In the genomic region with DNA sequence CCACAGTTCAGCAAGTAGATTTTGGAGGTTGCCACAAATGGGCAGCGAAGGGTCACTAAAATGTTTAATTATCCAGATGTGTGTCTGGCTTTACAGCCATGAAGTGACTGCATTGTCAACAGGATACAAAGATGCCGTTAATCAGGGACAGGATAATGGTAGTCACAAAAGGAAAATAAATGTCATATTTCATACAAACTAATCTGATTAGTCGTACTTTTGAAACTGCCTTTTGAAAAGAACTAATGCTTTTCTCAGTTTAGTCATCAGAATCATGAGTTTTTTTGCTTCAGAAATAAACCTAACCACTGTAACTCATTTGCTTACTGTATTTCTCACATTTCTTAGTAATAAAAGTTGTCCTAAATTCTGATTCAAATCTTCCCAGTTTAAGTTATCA, we compare ENCODE assay signal across 26 cellular contexts. TPM values are rescaled to one million over a fixed set of nuclear protein-coding genes. Genes with fewer than 3 reads are reported as not detected.
DNase-seq lines count a peak whose midpoint lies in the region; ATAC-seq and TF ChIP-seq lines count a peak whose summit lies in the region.
"Had no signal": no experiment of that assay in that cellular context is flagged by ENCODE, and none has a peak within 500 bp of the region (broad histone marks: within the 10 kb centered on the region; RNA-seq: fewer than 3 reads in every experiment).

No MANE protein-coding gene starts in this region.

- H3K36me3 Mint-ChIP-seq in activated T-cell treated with anti-CD3 and anti-CD28 coated beads, Interleukin-2, amount 50 U/mL, for 4 hours (ENCODE audit: insufficient read depth) = no peaks in the 10 kb centered on the region
- H3K36me3 Mint-ChIP-seq in stimulated activated memory B cell treated with anti-CD40 and anti-IgM and Interleukin-4, amounts not matched to agents 10 μg/mL and 1 μg/mL and 100 μg/mL, for 72 hours = peaks cover 68% of the 10 kb centered on the region
- H3K36me3 Mint-ChIP-seq: activated naive CD4-positive, alpha-beta T cell treated with anti-CD3 and anti-CD28 coated beads, Interleukin-2, amount 10 ng/mL, durations not matched to agents 7 days and 5 days; type B pancreatic cell had no signal

- H3K36me3 ChIP-seq in SJCRH30 = no peaks in the 10 kb centered on the region
- no peaks in the 10 kb centered on the region for H3K36me3 ChIP-seq in WERI-Rb-1
- H3K36me3 ChIP-seq: ascending aorta, Peyer's patch, SJSA1, spleen had no signal

- peak overlapping the region; percentile 29 for H3K27ac ChIP-seq in SJCRH30
- no peak overlapping the region for H3K27ac ChIP-seq in WERI-Rb-1
- H3K27ac ChIP-seq: ascending aorta, Peyer's patch, SJSA1, spleen had no signal

- peak; percentile 35 to 56 for ATAC-seq in activated T-cell treated with anti-CD3 and anti-CD28 coated beads, Interleukin-2, amount 50 U/mL, for 4 hours
- peak; percentile 35 for ATAC-seq in HG02870 (IDR thresholded peaks at IDR 0.05; ENCODE audit: unreplicated experiment)
- ATAC-seq in stimulated activated memory B cell treated with anti-CD40 and anti-IgM and Interleukin-4, amounts not matched to agents 10 μg/mL and 1 μg/mL and 100 μg/mL, for 72 hours = no peak
- ATAC-seq: left cardiac atrium had no signal

- H3K4me3 ChIP-seq in SJCRH30 = no peak overlapping the region
- H3K4me3 ChIP-seq in WERI-Rb-1 (ENCODE audit: low read depth, low read length) = no peak overlapping the region
- H3K4me3 ChIP-seq: ascending aorta, Peyer's patch, SJSA1, spleen had no signal

- peaks cover 9% of the 10 kb centered on the region for H3K4me1 ChIP-seq in SJCRH30
- H3K4me1 ChIP-seq: ascending aorta, Peyer's patch, spleen had no signal

- peaks cover 32% of the 10 kb centered on the region for H3K27me3 Mint-ChIP-seq in activated T-cell treated with anti-CD3 and anti-CD28 coated beads, Interleukin-2, amount 50 U/mL, for 4 hours (ENCODE audit: low read depth)
- H3K27me3 Mint-ChIP-seq in stimulated activated memory B cell treated with anti-CD40 and anti-IgM and Interleukin-4, amounts not matched to agents 10 μg/mL and 1 μg/mL and 100 μg/mL, for 72 hours = no peaks in the 10 kb centered on the region
- H3K27me3 Mint-ChIP-seq: type B pancreatic cell had no signal

- no peaks in the 10 kb centered on the region for H3K27me3 ChIP-seq in SJCRH30
- H3K27me3 ChIP-seq in WERI-Rb-1 (ENCODE audit: insufficient read depth, low read depth, severe bottlenecking) = no peaks in the 10 kb centered on the region
- H3K27me3 ChIP-seq: ascending aorta, Peyer's patch, SJSA1, spleen had no signal

- no peaks in the 10 kb centered on the region for H3K9me3 ChIP-seq in SJCRH30 (replicated peaks)
- no peaks in the 10 kb centered on the region for H3K9me3 ChIP-seq in WERI-Rb-1 (ENCODE audit: severe bottlenecking)
- H3K9me3 ChIP-seq: ascending aorta, Peyer's patch, SJSA1 had no signal

- peaks cover 6% of the 10 kb centered on the region for H3K4me1 Mint-ChIP-seq in activated T-cell treated with anti-CD3 and anti-CD28 coated beads, Interleukin-2, amount 50 U/mL, for 4 hours (ENCODE audit: low read depth)
- peaks cover 58% of the 10 kb centered on the region for H3K4me1 Mint-ChIP-seq in stimulated activated memory B cell treated with anti-CD40 and anti-IgM and Interleukin-4, amounts not matched to agents 10 μg/mL and 1 μg/mL and 100 μg/mL, for 72 hours
- H3K4me1 Mint-ChIP-seq: activated naive CD4-positive, alpha-beta T cell treated with anti-CD3 and anti-CD28 coated beads, Interleukin-2, amount 10 ng/mL, durations not matched to agents 7 days and 5 days had no signal

- H3K4me3 Mint-ChIP-seq in activated T-cell treated with anti-CD3 and anti-CD28 coated beads, Interleukin-2, amount 50 U/mL, for 4 hours = no peak overlapping the region
- no peak overlapping the region for H3K4me3 Mint-ChIP-seq in stimulated activated memory B cell treated with anti-CD40 and anti-IgM and Interleukin-4, amounts not matched to agents 10 μg/mL and 1 μg/mL and 100 μg/mL, for 72 hours
- H3K4me3 Mint-ChIP-seq: activated naive CD4-positive, alpha-beta T cell treated with anti-CD3 and anti-CD28 coated beads, Interleukin-2, amount 10 ng/mL, durations not matched to agents 7 days and 5 days; T-helper 1 cell treated with Interleukin-12 subunit alpha and Interleukin-12 subunit beta and Interleukin-4 antibody, amounts not matched to agents 30 μg/mL and 1 μg/mL, for 36 hours; type B pancreatic cell had no signal

- no peak for DNase-seq in activated T-cell treated with anti-CD3 and anti-CD28 coated beads, Interleukin-2, amount 50 U/mL, for 4 hours
- DNase-seq in activated T-cell treated with anti-CD3 and anti-CD28 coated beads for 4 hours (no peak), SJCRH30 (no peak), CD1c-positive myeloid dendritic cell (ENCODE audit: extremely low spot score) (no peak), iPS-NIHi7 (ENCODE audit: extremely low spot score) (no peak), WERI-Rb-1 (no peak)
- DNase-seq: activated naive CD4-positive, alpha-beta T cell treated with anti-CD3 and anti-CD28 coated beads, Interleukin-2, amount 10 ng/mL, durations not matched to agents 7 days and 5 days; DND-41; HCEC 1CT; left cardiac atrium; NCI-H1092; NCI-H2029; NCI-H2227 treated with DMSO at 0.1 percent for 48 hours; NCI-H82; nucleus accumbens; Peyer's patch; spleen; stimulated activated CD4-positive, alpha-beta T cell treated with anti-CD3 and anti-CD28 coated beads, Interleukin-4, amount 100 ng/mL, for 1 hour had no signal

- TF ChIP-seq CTCF in WERI-Rb-1 (IDR thresholded peaks at IDR 0.05; ENCODE audit: low read depth, low read length) = no peak

- H3K27ac Mint-ChIP-seq in stimulated activated memory B cell treated with anti-CD40 and anti-IgM and Interleukin-4, amounts not matched to agents 10 μg/mL and 1 μg/mL and 100 μg/mL, for 72 hours = peak overlapping the region; percentile 82
- H3K27ac Mint-ChIP-seq: activated naive CD4-positive, alpha-beta T cell treated with anti-CD3 and anti-CD28 coated beads, Interleukin-2, amount 10 ng/mL, durations not matched to agents 7 days and 5 days; T-helper 1 cell treated with Interleukin-12 subunit alpha and Interleukin-12 subunit beta and Interleukin-4 antibody, amounts not matched to agents 30 μg/mL and 1 μg/mL, for 36 hours; type B pancreatic cell had no signal

- H3K9me3 Mint-ChIP-seq in activated T-cell treated with anti-CD3 and anti-CD28 coated beads, Interleukin-2, amount 50 U/mL, for 4 hours = no peaks in the 10 kb centered on the region
- H3K9me3 Mint-ChIP-seq in stimulated activated memory B cell treated with anti-CD40 and anti-IgM and Interleukin-4, amounts not matched to agents 10 μg/mL and 1 μg/mL and 100 μg/mL, for 72 hours = peaks cover 11% of the 10 kb centered on the region
- H3K9me3 Mint-ChIP-seq: activated naive CD4-positive, alpha-beta T cell treated with anti-CD3 and anti-CD28 coated beads, Interleukin-2, amount 10 ng/mL, durations not matched to agents 7 days and 5 days; T-helper 1 cell treated with Interleukin-12 subunit alpha and Interleukin-12 subunit beta and Interleukin-4 antibody, amounts not matched to agents 30 μg/mL and 1 μg/mL, for 36 hours had no signal

RNA-seq across cellular contexts. Expression of a gene that starts 22.2 kb away (rescaled TPM):
- under 1 TPM in 2 of 3 donors, not detected in 1; 0.16 to 0.23 TPM for total RNA-seq in activated T-cell treated with anti-CD3 and anti-CD28 coated beads, Interleukin-2, amount 50 U/mL, for 4 hours
- 0.06 TPM in 1 of 2 replicates, not detected in the other for total RNA-seq in SJCRH30 (2014; rRNA removed; shearing (Covaris generic))
- total RNA-seq: ascending aorta, dermis microvascular lymphatic vessel endothelial cell, endothelial cell of umbilical vein, left cardiac atrium, Peyer's patch, SJSA1 had no signal
